In genomic region chr1:11216074-11216473, GRCh38 we compare ENCODE assay signal across 24 cellular contexts. TPM values are rescaled to one million over a fixed set of nuclear protein-coding genes. Genes with fewer than 3 reads are reported as not detected.
"Had no signal": no experiment of that assay in that cellular context is flagged by ENCODE, and none has a peak within 500 bp of the region (broad histone marks: within the 10 kb centered on the region; RNA-seq: fewer than 3 reads in every experiment).

No MANE protein-coding gene starts in this region.

- FAIRE-seq: kidney, pancreas had no signal

- H3K9me3 Mint-ChIP-seq: activated CD4-positive, alpha-beta T cell treated with anti-CD3 and anti-CD28 coated beads, Interleukin-2, amount 10 ng/mL, durations not matched to agents 7 days and 5 days; activated naive CD8-positive, alpha-beta T cell treated with anti-CD3 and anti-CD28 coated beads for 36 hours; activated T-cell treated with anti-CD3 and anti-CD28 coated beads, Interleukin-2, amount 50 U/mL, for 24 hours; dendritic cell treated with granulocyte-macrophage colony-stimulating factor and Interleukin-4, amounts not matched to agents 40 ng/mL and 50 ng/mL, for 4 days; nephron; T-cell; T-helper 2 cell treated with Interferon-gamma antibody and Interleukin-4, amounts not matched to agents 5 μg/mL and 100 μg/mL, for 36 hours had no signal

- H3K4me1 Mint-ChIP-seq: activated CD4-positive, alpha-beta T cell treated with anti-CD3 and anti-CD28 coated beads, Interleukin-2, amount 10 ng/mL, durations not matched to agents 7 days and 5 days; activated naive CD8-positive, alpha-beta T cell treated with anti-CD3 and anti-CD28 coated beads for 36 hours; nephron; T-cell had no signal

- H3K27me3 Mint-ChIP-seq: activated CD4-positive, alpha-beta T cell treated with anti-CD3 and anti-CD28 coated beads, Interleukin-2, amount 10 ng/mL, durations not matched to agents 7 days and 5 days; activated naive CD8-positive, alpha-beta T cell treated with anti-CD3 and anti-CD28 coated beads for 36 hours; activated T-cell treated with anti-CD3 and anti-CD28 coated beads, Interleukin-2, amount 50 U/mL, for 24 hours; dendritic cell treated with granulocyte-macrophage colony-stimulating factor and Interleukin-4, amounts not matched to agents 40 ng/mL and 50 ng/mL, for 4 days; T-cell had no signal

- H3K9me3 ChIP-seq: left lung, neutrophil, pancreas, psoas muscle, right atrium auricular region, stomach, testis, vagina had no signal

- ATAC-seq: foreskin keratinocyte, left lung, pancreas, psoas muscle, T-cell had no signal

- H3K27me3 ChIP-seq: foreskin keratinocyte, left lung, neutrophil, pancreas, right atrium auricular region, stomach, testis, vagina had no signal

- H3K27ac ChIP-seq: foreskin keratinocyte, left lung, neutrophil, pancreas, psoas muscle, right atrium auricular region, stomach, testis, vagina, VCaP had no signal

- H3K4me1 ChIP-seq: foreskin keratinocyte, left lung, pancreas, psoas muscle, right atrium auricular region, stomach, testis, vagina had no signal

- DNase-seq: activated CD4-positive, alpha-beta T cell treated with anti-CD3 and anti-CD28 coated beads, Interleukin-2, amount 10 ng/mL, durations not matched to agents 7 days and 5 days; activated CD4-positive, CD25-positive, alpha-beta regulatory T cell treated with anti-CD3 and anti-CD28 coated beads, Interleukin-2, amount 50 U/mL, for 72 hours; activated naive CD4-positive, alpha-beta T cell treated with Interleukin-2 at 50 U/mL for 16 hours; activated naive CD8-positive, alpha-beta T cell treated with anti-CD3 and anti-CD28 coated beads for 36 hours; activated T-cell treated with anti-CD3 and anti-CD28 coated beads, Interleukin-2, amount 50 U/mL, for 24 hours; effector CD8-positive, alpha-beta T cell; foreskin keratinocyte; kidney; left lung; pancreas; psoas muscle; stimulated activated CD4-positive, alpha-beta T cell treated with anti-CD3 and anti-CD28 coated beads, Interleukin-12 subunit alpha, Interleukin-12 subunit beta, amount 100 ng/mL, for 4 hours; stomach; T-cell; testis; trophoblast cell had no signal

- H3K27ac Mint-ChIP-seq: activated naive CD8-positive, alpha-beta T cell treated with anti-CD3 and anti-CD28 coated beads for 36 hours; activated T-cell treated with anti-CD3 and anti-CD28 coated beads, Interleukin-2, amount 50 U/mL, for 24 hours; dendritic cell treated with granulocyte-macrophage colony-stimulating factor and Interleukin-4, amounts not matched to agents 40 ng/mL and 50 ng/mL, for 4 days; nephron; T-cell; T-helper 2 cell treated with Interferon-gamma antibody and Interleukin-4, amounts not matched to agents 5 μg/mL and 100 μg/mL, for 36 hours had no signal

- H3K4me3 ChIP-seq: left lung, pancreas, psoas muscle, right atrium auricular region, stomach, testis, vagina had no signal

- H3K4me3 Mint-ChIP-seq: activated CD4-positive, alpha-beta T cell treated with anti-CD3 and anti-CD28 coated beads, Interleukin-2, amount 10 ng/mL, durations not matched to agents 7 days and 5 days; activated naive CD8-positive, alpha-beta T cell treated with anti-CD3 and anti-CD28 coated beads for 36 hours; activated T-cell treated with anti-CD3 and anti-CD28 coated beads, Interleukin-2, amount 50 U/mL, for 24 hours; dendritic cell treated with granulocyte-macrophage colony-stimulating factor and Interleukin-4, amounts not matched to agents 40 ng/mL and 50 ng/mL, for 4 days; nephron; T-cell; T-helper 2 cell treated with Interferon-gamma antibody and Interleukin-4, amounts not matched to agents 5 μg/mL and 100 μg/mL, for 36 hours had no signal

RNA-seq across cellular contexts. Expression of gene ANGPTL7, which starts 26.9 kb away (rescaled TPM):
- total RNA-seq: activated CD4-positive, alpha-beta T cell treated with anti-CD3 and anti-CD28 coated beads, Interleukin-2, amount 10 ng/mL, durations not matched to agents 7 days and 5 days; activated naive CD8-positive, alpha-beta T cell treated with anti-CD3 and anti-CD28 coated beads for 36 hours; foreskin keratinocyte; glomerular endothelial cell; T-cell; testis had no signal
- polyA plus RNA-seq: foreskin keratinocyte had no signal
